8 cellular contexts compared by ENCODE assay signal in genomic region chr4:122151982-122152698, GRCh38. TPM values are rescaled to one million over a fixed set of nuclear protein-coding genes. Genes with fewer than 3 reads are reported as not detected.
DNase-seq lines count a peak whose midpoint lies in the region; ATAC-seq, FAIRE-seq and TF ChIP-seq lines count a peak whose summit lies in the region.

A gene with protein sequence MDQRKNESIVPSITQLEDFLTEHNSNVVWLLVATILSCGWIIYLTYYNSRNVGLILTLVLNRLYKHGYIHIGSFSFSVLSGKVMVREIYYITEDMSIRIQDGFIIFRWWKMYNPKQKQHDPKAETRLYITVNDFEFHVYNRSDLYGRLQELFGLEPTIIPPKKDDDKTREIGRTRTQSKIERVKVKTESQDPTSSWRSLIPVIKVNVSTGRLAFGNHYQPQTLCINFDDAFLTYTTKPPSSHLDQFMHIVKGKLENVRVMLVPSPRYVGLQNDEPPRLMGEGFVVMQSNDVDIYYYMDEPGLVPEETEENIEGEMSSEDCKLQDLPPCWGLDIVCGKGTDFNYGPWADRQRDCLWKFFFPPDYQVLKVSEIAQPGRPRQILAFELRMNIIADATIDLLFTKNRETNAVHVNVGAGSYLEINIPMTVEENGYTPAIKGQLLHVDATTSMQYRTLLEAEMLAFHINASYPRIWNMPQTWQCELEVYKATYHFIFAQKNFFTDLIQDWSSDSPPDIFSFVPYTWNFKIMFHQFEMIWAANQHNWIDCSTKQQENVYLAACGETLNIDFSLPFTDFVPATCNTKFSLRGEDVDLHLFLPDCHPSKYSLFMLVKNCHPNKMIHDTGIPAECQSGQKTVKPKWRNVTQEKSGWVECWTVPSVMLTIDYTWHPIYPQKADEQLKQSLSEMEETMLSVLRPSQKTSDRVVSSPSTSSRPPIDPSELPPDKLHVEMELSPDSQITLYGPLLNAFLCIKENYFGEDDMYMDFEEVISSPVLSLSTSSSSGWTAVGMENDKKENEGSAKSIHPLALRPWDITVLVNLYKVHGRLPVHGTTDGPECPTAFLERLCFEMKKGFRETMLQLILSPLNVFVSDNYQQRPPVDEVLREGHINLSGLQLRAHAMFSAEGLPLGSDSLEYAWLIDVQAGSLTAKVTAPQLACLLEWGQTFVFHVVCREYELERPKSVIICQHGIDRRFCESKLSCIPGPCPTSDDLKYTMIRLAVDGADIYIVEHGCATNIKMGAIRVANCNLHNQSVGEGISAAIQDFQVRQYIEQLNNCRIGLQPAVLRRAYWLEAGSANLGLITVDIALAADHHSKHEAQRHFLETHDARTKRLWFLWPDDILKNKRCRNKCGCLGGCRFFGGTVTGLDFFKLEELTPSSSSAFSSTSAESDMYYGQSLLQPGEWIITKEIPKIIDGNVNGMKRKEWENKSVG (N-terminal part only) (plus strand): TSS chr4:122152331. CDS start chr4:122170648, 18,317 bp downstream.

- H3K4me3 ChIP-seq in BLaER1 (peak within 1 kb of the TSS; percentile 94), liver (ENCODE audit: low read depth in 1 of 3, low read length in 3 of 3) (peak within 1 kb of the TSS; percentile 80 to 100 (median 92))

- FAIRE-seq in GM19239 (lab: Jason Lieb, UNC), result peak; percentile 98

- DNase-seq in GM19239 (ENCODE audit: insufficient read length, low spot score) (peak; percentile 76), NCI-H748 (lab: John Stamatoyannopoulos, UW; ENCODE audit: unreplicated experiment) (peak; percentile 88), dermis microvascular lymphatic vessel endothelial cell (ENCODE audit: low read depth in 2 of 2) (peak; percentile 57 to 87)
- DNase-seq in activated CD4-positive, alpha-beta T cell treated with anti-CD3 and anti-CD28 coated beads, Interleukin-2, amount 50 U/mL, for 48 hours, result peak; percentile 86 to 90
- peak; percentile 87 for DNase-seq in stimulated activated CD4-positive, alpha-beta T cell treated with anti-CD3 and anti-CD28 coated beads, Interleukin-4, amount 100 ng/mL, for 24 hours

- H4K20me1 ChIP-seq in BLaER1, result 0 out of 2 replicates have a peak, but pooled peaks cover under 1% of the 10 kb centered on the region

- H3K27ac ChIP-seq in BLaER1 (peak within 1 kb of the TSS; percentile 76), liver (ENCODE audit: low read depth in 1 of 2, low read length in 2 of 2) (peak within 1 kb of the TSS; percentile 76 to 92)

- H3K36me3 ChIP-seq in BLaER1 (peaks cover 23% of the 10 kb centered on the region), liver (ENCODE audit: control insufficient read depth in 4 of 4, insufficient read depth in 3 of 4, low read depth in 1 of 4, low read length in 3 of 4) (peaks cover 0 to 6% (median 2%) of the 10 kb centered on the region in 4 donors)

- ATAC-seq in HG03457 (IDR thresholded peaks at IDR 0.05; ENCODE audit: unreplicated experiment), result peak; percentile 98

- H3K27me3 ChIP-seq in BLaER1 (no peaks in the 10 kb centered on the region), liver (ENCODE audit: control insufficient read depth in 4 of 4, insufficient read depth in 4 of 4, low read length in 3 of 4) (no peaks in the 10 kb centered on the region)

- peak within 1 kb of the TSS; percentile 85 for H3K4me2 ChIP-seq in BLaER1

- H3K4me1 ChIP-seq in BLaER1, result peaks cover 17% of the 10 kb centered on the region
- H3K4me1 ChIP-seq in liver (ENCODE audit: control insufficient read depth in 4 of 4, insufficient read depth in 4 of 4, low read length in 3 of 4), result peaks cover 5 to 20% (median 7%) of the 10 kb centered on the region in 4 donors

- peak within 1 kb of the TSS; percentile 84 for H3K9ac ChIP-seq in BLaER1
- peak within 1 kb of the TSS; percentile 94 for H3K9ac ChIP-seq in liver (ENCODE audit: low read depth in 1 of 2, low read length in 2 of 2)

- peak in 1 of 2 donors; percentile 16 for TF ChIP-seq RAD21 in liver (IDR thresholded peaks at IDR 0.05)

- under 1% methylated on average over 50 of the region's 50 CpGs for WGBS in liver

- H3K9me3 ChIP-seq in BLaER1 (0 out of 2 replicates have a peak, but pooled peaks cover 2% of the 10 kb centered on the region), liver (ENCODE audit: control insufficient read depth in 4 of 4, low read length in 3 of 4) (no peaks in the 10 kb centered on the region)

- TF ChIP-seq CTCF in liver (IDR thresholded peaks at IDR 0.05; ENCODE audit: low read depth, low read length, missing input control), result no peak

TF ChIP-seq in liver, 16 proteins besides CTCF, POLR2A, EP300 and RAD21:
- TF ChIP-seq TAF1 (conservative IDR thresholded peaks at IDR 0.05) (peak; percentile 58), FOXA2 (IDR thresholded peaks at IDR 0.05) (no peak), GABPA (IDR thresholded peaks at IDR 0.05 in 1 of 2, conservative IDR thresholded peaks at IDR 0.05 in 1 of 2) (peak in 1 of 2 donors; percentile 51), ATF3 (IDR thresholded peaks at IDR 0.05) (no peak), SP1 (IDR thresholded peaks at IDR 0.05) (peak; percentile 15)

RNA-seq across cellular contexts. Expression of the gene that starts here (rescaled TPM):
- total RNA-seq in dermis microvascular lymphatic vessel endothelial cell (69.3 and 88.1 TPM in 2 replicates), liver (10 to 100 TPM; 38.5 to 70.9 TPM)
- polyA plus RNA-seq in liver, result 10 to 100 TPM; 10.6 to 12.0 TPM

Comparison
In these comparisons a context has a peak if more than half of its experiments do, and no peak if none do; other contexts are left out.
1. Peak in every context shown above with its lines: DNase-seq, ATAC-seq, H3K4me3 ChIP-seq and H3K27ac ChIP-seq.